Comparison of ENCODE assay signal across 8 cellular contexts in the genomic region with DNA sequence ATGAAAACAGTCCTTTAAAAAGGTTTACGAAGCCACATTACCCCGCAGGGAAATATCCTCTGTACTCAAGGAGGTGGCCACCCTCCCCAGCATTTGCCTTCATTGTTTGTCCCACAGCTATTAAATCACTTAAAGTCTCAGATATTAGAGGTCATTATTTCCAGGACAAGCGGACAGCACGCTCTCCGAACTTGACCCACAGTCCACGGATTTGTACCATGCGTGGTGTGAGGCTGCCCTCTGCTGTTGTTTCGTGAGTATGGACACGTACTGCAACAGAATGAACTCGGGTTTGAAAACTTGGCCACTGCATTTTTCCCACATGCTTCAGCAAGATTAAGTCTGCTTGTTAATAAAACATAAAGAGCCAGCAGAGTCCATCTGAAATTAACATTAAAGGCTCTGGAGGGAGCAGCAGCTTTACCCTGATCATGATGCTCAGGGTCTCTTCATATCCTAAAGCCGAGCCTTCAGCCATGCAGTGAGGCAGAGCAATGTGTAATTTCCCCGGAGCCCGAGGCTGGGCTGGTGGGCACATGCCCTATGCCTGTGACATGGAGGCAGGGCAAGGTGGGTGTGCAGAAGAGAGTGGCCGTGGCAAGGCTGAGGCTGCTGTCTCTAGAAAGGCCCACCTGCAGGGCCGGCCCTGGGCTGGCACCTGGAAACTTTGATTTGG. TPM values are rescaled to one million over a fixed set of nuclear protein-coding genes. Genes with fewer than 3 reads are reported as not detected.
DNase-seq lines count a peak whose midpoint lies in the region; ATAC-seq and TF ChIP-seq lines count a peak whose summit lies in the region.

No MANE protein-coding gene starts in this region.

- no peak overlapping the region for H3K4me3 Mint-ChIP-seq in endothelial cell (ENCODE audit: unreplicated experiment)

- DNase-seq in EH (ENCODE audit: low read depth) (peak; percentile 62), OCI-M1 (lab: John Stamatoyannopoulos, UW) (peak; percentile 62), endothelial cell (ENCODE audit: low spot score) (peak; percentile 58), midbrain (lab: John Stamatoyannopoulos, UW) (peak; percentile 85), NCI-H2107 treated with DMSO at 0.1 percent for 48 hours (lab: John Stamatoyannopoulos, UW; ENCODE audit: unreplicated experiment) (no peak), NCI-H1048 (lab: John Stamatoyannopoulos, UW) (no peak)

- H3K27me3 Mint-ChIP-seq in endothelial cell (ENCODE audit: unreplicated experiment) = peaks cover 3% of the 10 kb centered on the region

- ATAC-seq in HG03196 (IDR thresholded peaks at IDR 0.05; ENCODE audit: unreplicated experiment) = no peak

- H3K27ac Mint-ChIP-seq in endothelial cell (ENCODE audit: unreplicated experiment) = no peak overlapping the region

- peaks cover 9% of the 10 kb centered on the region for H3K4me1 Mint-ChIP-seq in endothelial cell (ENCODE audit: unreplicated experiment)

- H3K36me3 Mint-ChIP-seq in endothelial cell (ENCODE audit: low read depth, unreplicated experiment) = peaks cover 8% of the 10 kb centered on the region

- H3K9me3 Mint-ChIP-seq in endothelial cell (ENCODE audit: unreplicated experiment) = no peaks in the 10 kb centered on the region

- TF ChIP-seq CTCF in 22Rv1 (IDR thresholded peaks at IDR 0.05) (peak; percentile 80), endothelial cell (IDR thresholded peaks at IDR 0.05; ENCODE audit: unreplicated experiment) (peak; percentile 69)

- no peak overlapping the region for H3K27ac ChIP-seq in 22Rv1

RNA-seq across cellular contexts. Expression of a gene that starts 19.7 kb away (rescaled TPM):
- total RNA-seq in endothelial cell (ENCODE audit: unreplicated experiment) = 34.2 TPM

Comparison
In these comparisons a context has a peak if more than half of its experiments do, and no peak if none do; other contexts are left out.
1. DNase-seq: peak in EH (single experiment), OCI-M1 (single experiment), endothelial cell (single experiment) and midbrain (single experiment); none in NCI-H2107 treated with DMSO at 0.1 percent for 48 hours (single experiment) and NCI-H1048 (single experiment).